ENCODE assay signal across 11 cellular contexts in the genomic region with DNA sequence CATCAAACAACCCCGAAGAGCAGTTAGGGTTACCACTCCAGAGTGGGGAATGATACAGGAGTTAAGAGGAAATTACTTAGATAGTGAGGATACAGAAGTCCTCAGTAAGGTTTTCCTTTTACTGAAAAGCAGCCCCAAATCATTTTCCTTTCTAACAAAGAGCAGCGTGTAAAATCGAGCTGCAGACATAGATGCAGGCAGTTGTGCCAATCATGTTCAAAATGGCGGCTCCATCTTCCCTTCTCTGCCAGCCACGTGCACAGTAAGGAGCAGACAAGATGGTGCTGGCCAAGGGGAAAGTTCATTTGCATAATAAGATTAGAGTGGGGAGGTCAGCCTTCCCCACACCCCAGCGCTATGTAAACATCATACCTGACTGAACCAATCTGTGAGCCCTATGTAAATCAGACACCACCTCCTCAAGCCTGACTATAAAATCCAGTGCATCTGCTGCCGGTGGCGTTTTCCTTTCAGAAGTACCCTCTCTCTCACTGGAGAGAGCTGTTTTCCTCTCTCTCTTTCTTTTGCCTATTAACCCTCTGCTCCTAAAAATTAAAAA. TPM values are rescaled to one million over a fixed set of nuclear protein-coding genes. Genes with fewer than 3 reads are reported as not detected.
A peak's percentile ranks its signal among the peaks of the same experiment; 100 is the strongest.
DNase-seq lines count a peak whose midpoint lies in the region; ATAC-seq and TF ChIP-seq lines count a peak whose summit lies in the region.
"Had no signal": no experiment of that assay in that cellular context is flagged by ENCODE, and none has a peak within 500 bp of the region (broad histone marks: within the 10 kb centered on the region; RNA-seq: fewer than 3 reads in every experiment).

No MANE protein-coding gene starts in this region.

- whole genome bisulfite sequencing in mammary epithelial cell (ENCODE audit: low coverage, missing lambda C conversion rate): 86% methylated on average over 8 of the region's 8 CpGs

- no peaks in the 10 kb centered on the region for H3K9me3 Mint-ChIP-seq in MCF 10A (ENCODE audit: unreplicated experiment)
- H3K9me3 Mint-ChIP-seq in activated CD4-positive, alpha-beta T cell treated with anti-CD3 and anti-CD28 coated beads, Interleukin-2, amount 10 ng/mL, durations not matched to agents 24 days and 14 days: no peaks in the 10 kb centered on the region
- no peaks in the 10 kb centered on the region for H3K9me3 Mint-ChIP-seq in stimulated activated memory B cell treated with anti-CD40 and anti-IgM and Interleukin-4, amounts not matched to agents 10 μg/mL and 1 μg/mL and 100 μg/mL, for 72 hours

- TF ChIP-seq CTCF in MCF 10A (IDR thresholded peaks at IDR 0.05; ENCODE audit: unreplicated experiment) (no peak), mammary epithelial cell (conservative IDR thresholded peaks at IDR 0.05 in 1 of 2, IDR thresholded peaks at IDR 0.05 in 1 of 2; ENCODE audit: extremely low read depth in 1 of 2, insufficient read depth in 1 of 2, low read depth in 1 of 2, low read length in 2 of 2) (no peak)

- BruUV-seq in MCF 10A (replicated peaks; lab: Mats Ljungman, UMichigan) (no TSS peak), mammary epithelial cell (replicated peaks; lab: Mats Ljungman, UMichigan) (no TSS peak)

- no peak overlapping the region for H2AFZ ChIP-seq in mammary epithelial cell (ENCODE audit: low read depth, low read length)

- H3K27ac Mint-ChIP-seq in MCF 10A (ENCODE audit: low read depth, unreplicated experiment): no peak overlapping the region
- no peak overlapping the region for H3K27ac Mint-ChIP-seq in activated CD4-positive, alpha-beta T cell treated with anti-CD3 and anti-CD28 coated beads, Interleukin-2, amount 10 ng/mL, durations not matched to agents 24 days and 14 days
- H3K27ac Mint-ChIP-seq in stimulated activated memory B cell treated with anti-CD40 and anti-IgM and Interleukin-4, amounts not matched to agents 10 μg/mL and 1 μg/mL and 100 μg/mL, for 72 hours: no peak overlapping the region

- CTCF ChIA-PET in MCF 10A (lab: Yijun Ruan, JAX) (interaction anchor here (1.2 to 2.2 kb wide), 4 partner anchors 8 to 158 kb away, joined by 3 to 9 read pairs (median 6); no protein-coding TSS in a partner anchor), mammary epithelial cell (lab: Charles Lee; ENCODE audit: low non-redundant PET) (no interaction called here)

- no peaks in the 10 kb centered on the region for H3K4me1 Mint-ChIP-seq in MCF 10A (ENCODE audit: insufficient read depth, unreplicated experiment)
- no peaks in the 10 kb centered on the region for H3K4me1 Mint-ChIP-seq in activated CD4-positive, alpha-beta T cell treated with anti-CD3 and anti-CD28 coated beads, Interleukin-2, amount 10 ng/mL, durations not matched to agents 24 days and 14 days
- H3K4me1 Mint-ChIP-seq in stimulated activated memory B cell treated with anti-CD40 and anti-IgM and Interleukin-4, amounts not matched to agents 10 μg/mL and 1 μg/mL and 100 μg/mL, for 72 hours: no peaks in the 10 kb centered on the region

- DNase-seq in MCF 10A (ENCODE audit: unreplicated experiment): peak; percentile 61
- no peak for DNase-seq in mammary epithelial cell
- DNase-seq in NCI-H510A treated with DMSO at 0.1 percent for 48 hours (lab: John Stamatoyannopoulos, UW): peak; percentile 92
- peak; percentile 67 for DNase-seq in cerebellar cortex (ENCODE audit: low spot score)
- no peak for DNase-seq in activated CD4-positive, alpha-beta T cell treated with anti-CD3 and anti-CD28 coated beads, Interleukin-2, amount 10 ng/mL, durations not matched to agents 24 days and 14 days
- no peak for DNase-seq in HCEC 1CT
- DNase-seq: activated gamma-delta T cell treated with Interleukin-2 at 50 U/mL for 16 hours; stimulated activated CD4-positive, alpha-beta T cell treated with anti-CD3 and anti-CD28 coated beads, Interleukin-15, amount 100 ng/mL, for 24 hours; stimulated activated naive CD8-positive, alpha-beta T cell treated with anti-CD3 and anti-CD28 coated beads, Interleukin-15, Interleukin-2, amounts not matched to agents 100 U/mL and 50 U/mL, for 24 hours had no signal

- no peak overlapping the region for H3K27ac ChIP-seq in mammary epithelial cell (ENCODE audit: insufficient read depth, low read depth, low read length)

- no peaks in the 10 kb centered on the region for H4K20me1 ChIP-seq in mammary epithelial cell (ENCODE audit: insufficient read depth, low read length)

- POLR2A ChIA-PET in MCF 10A (lab: Yijun Ruan, JAX): interaction anchor here (0.6 to 1.7 kb wide), 5 partner anchors 9 to 219 kb away, joined by 3 to 9 read pairs (median 3); no protein-coding TSS in a partner anchor

- no peaks in the 10 kb centered on the region for H3K36me3 ChIP-seq in mammary epithelial cell (ENCODE audit: insufficient read depth, low read length)

- H3K4me1 ChIP-seq in mammary epithelial cell (ENCODE audit: insufficient read depth, low read length): no peaks in the 10 kb centered on the region

- H3K27me3 ChIP-seq in mammary epithelial cell (ENCODE audit: insufficient read depth, low read length): no peaks in the 10 kb centered on the region

- intact Hi-C loops in MCF 10A (cut with micrococcal nuclease) (no loop called here), mammary epithelial cell (cut with micrococcal nuclease) (no loop called here)
- intact Hi-C loops in activated CD4-positive, alpha-beta T cell treated with anti-CD3 and anti-CD28 coated beads, Interleukin-2, amount 10 ng/mL, durations not matched to agents 24 days and 14 days (cut with micrococcal nuclease): no loop called here

- H3K4me3 Mint-ChIP-seq in MCF 10A (ENCODE audit: unreplicated experiment): no peak overlapping the region
- H3K4me3 Mint-ChIP-seq in activated CD4-positive, alpha-beta T cell treated with anti-CD3 and anti-CD28 coated beads, Interleukin-2, amount 10 ng/mL, durations not matched to agents 24 days and 14 days: no peak overlapping the region
- H3K4me3 Mint-ChIP-seq in stimulated activated memory B cell treated with anti-CD40 and anti-IgM and Interleukin-4, amounts not matched to agents 10 μg/mL and 1 μg/mL and 100 μg/mL, for 72 hours: no peak overlapping the region

- H3K27me3 Mint-ChIP-seq in MCF 10A (ENCODE audit: insufficient read depth, unreplicated experiment): no peaks in the 10 kb centered on the region
- peaks cover 3% of the 10 kb centered on the region for H3K27me3 Mint-ChIP-seq in activated CD4-positive, alpha-beta T cell treated with anti-CD3 and anti-CD28 coated beads, Interleukin-2, amount 10 ng/mL, durations not matched to agents 24 days and 14 days
- peaks cover 31% of the 10 kb centered on the region for H3K27me3 Mint-ChIP-seq in stimulated activated memory B cell treated with anti-CD40 and anti-IgM and Interleukin-4, amounts not matched to agents 10 μg/mL and 1 μg/mL and 100 μg/mL, for 72 hours

- no peak for ATAC-seq in HG02938 (IDR thresholded peaks at IDR 0.05; ENCODE audit: unreplicated experiment)
- no peak for ATAC-seq in stimulated activated memory B cell treated with anti-CD40 and anti-IgM and Interleukin-4, amounts not matched to agents 10 μg/mL and 1 μg/mL and 100 μg/mL, for 72 hours
- ATAC-seq: stimulated activated naive CD8-positive, alpha-beta T cell treated with anti-CD3 and anti-CD28 coated beads, Interleukin-15, Interleukin-2, amounts not matched to agents 100 U/mL and 50 U/mL, for 24 hours had no signal

- H3K79me2 ChIP-seq in mammary epithelial cell (ENCODE audit: insufficient read depth, low read length): no peaks in the 10 kb centered on the region

- no peaks in the 10 kb centered on the region for H3K9me3 ChIP-seq in mammary epithelial cell (replicated peaks; ENCODE audit: insufficient read depth, low read length)

- H3K4me3 ChIP-seq in mammary epithelial cell (replicated peaks in 1 of 3; ENCODE audit: insufficient read depth in 1 of 3, low read depth in 2 of 3, low read length in 3 of 3): no peak overlapping the region

- dilution Hi-C loops in mammary epithelial cell (cut with HindIII; ENCODE audit: low sequenced_read_pairs): no loop called here

- no peak overlapping the region for H3K9ac ChIP-seq in mammary epithelial cell (ENCODE audit: insufficient read depth, low read length)

- in situ Hi-C loops in mammary epithelial cell (cut with MboI; ENCODE audit: low sequenced_read_pairs in 2 of 2): no loop called here

- H3K4me2 ChIP-seq in mammary epithelial cell (ENCODE audit: insufficient read depth, low read depth, low read length): no peak overlapping the region

- H3K36me3 Mint-ChIP-seq in MCF 10A (ENCODE audit: insufficient read depth, unreplicated experiment): no peaks in the 10 kb centered on the region
- no peaks in the 10 kb centered on the region for H3K36me3 Mint-ChIP-seq in activated CD4-positive, alpha-beta T cell treated with anti-CD3 and anti-CD28 coated beads, Interleukin-2, amount 10 ng/mL, durations not matched to agents 24 days and 14 days (ENCODE audit: low read depth)
- no peaks in the 10 kb centered on the region for H3K36me3 Mint-ChIP-seq in stimulated activated memory B cell treated with anti-CD40 and anti-IgM and Interleukin-4, amounts not matched to agents 10 μg/mL and 1 μg/mL and 100 μg/mL, for 72 hours

RNA-seq across cellular contexts. Expression of gene SRL, which starts 2.5 kb away (rescaled TPM):
- total RNA-seq in MCF 10A (2022) (not detected in 2 replicates), mammary epithelial cell (under 1 TPM in 1 of 2 donors, not detected in 1; under 0.01 TPM)
- polyA plus RNA-seq in mammary epithelial cell: not detected
- not detected for polyA minus RNA-seq in mammary epithelial cell
- total RNA-seq in activated CD4-positive, alpha-beta T cell treated with anti-CD3 and anti-CD28 coated beads, Interleukin-2, amount 10 ng/mL, durations not matched to agents 24 days and 14 days: not detected in 2 replicates

RNA-seq across cellular contexts. Expression of gene TFAP4, which starts 28.5 kb away (rescaled TPM):
- total RNA-seq in MCF 10A (2022) (15.5 and 23.9 TPM in 2 replicates), mammary epithelial cell (10 to 100 TPM in 1 of 2 donors, 1 to 10 TPM in 1; 3.3 to 13.0 TPM)
- polyA plus RNA-seq in mammary epithelial cell: 9.5 TPM
- 6.4 TPM for polyA minus RNA-seq in mammary epithelial cell
- 46.1 and 53.4 TPM in 2 replicates for total RNA-seq in activated CD4-positive, alpha-beta T cell treated with anti-CD3 and anti-CD28 coated beads, Interleukin-2, amount 10 ng/mL, durations not matched to agents 24 days and 14 days

Comparison
In these comparisons a context has a peak if more than half of its experiments do, and no peak if none do; other contexts are left out.
1. DNase-seq: peak in MCF 10A (single experiment), NCI-H510A treated with DMSO at 0.1 percent for 48 hours (single experiment) and cerebellar cortex (single experiment); none in mammary epithelial cell (single experiment), activated CD4-positive, alpha-beta T cell treated with anti-CD3 and anti-CD28 coated beads, Interleukin-2, amount 10 ng/mL, durations not matched to agents 24 days and 14 days (single experiment) and HCEC 1CT (single experiment).